In the genomic region with DNA sequence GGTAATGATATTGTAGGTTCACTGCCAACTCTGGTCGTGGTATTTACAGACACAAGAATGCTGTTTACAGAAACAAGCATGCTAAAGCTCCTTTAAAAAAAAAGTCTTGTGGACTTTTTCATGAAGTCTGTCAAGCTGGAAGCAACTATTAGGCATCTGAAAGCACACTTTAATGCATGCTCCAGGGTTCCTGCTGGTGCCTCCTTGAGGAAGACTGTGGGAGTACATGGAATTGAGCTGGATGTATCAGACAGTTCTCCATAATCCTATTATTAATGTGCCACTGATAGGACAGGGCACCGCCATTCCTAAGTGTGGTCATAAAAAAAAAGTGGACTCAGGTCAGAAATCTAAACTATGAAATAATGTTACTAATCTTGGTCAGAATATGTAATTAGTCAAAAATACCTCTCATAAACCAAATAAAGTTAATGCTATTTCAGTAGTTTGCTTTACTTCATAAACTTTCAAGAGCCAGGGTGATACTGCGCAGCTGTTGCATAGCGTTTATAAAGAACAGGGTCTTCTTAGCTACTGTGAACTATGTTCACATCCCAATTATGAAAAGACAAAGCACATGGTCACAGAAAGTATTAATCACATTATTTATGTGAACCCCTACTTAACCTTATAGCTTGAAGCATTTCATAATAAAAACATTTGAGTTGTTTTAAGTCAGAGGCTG, we compare ENCODE assay signal across 26 cellular contexts.
A peak's percentile ranks its signal among the peaks of the same experiment; 100 is the strongest.
DNase-seq lines count a peak whose midpoint lies in the region; ATAC-seq, FAIRE-seq and TF ChIP-seq lines count a peak whose summit lies in the region.
"Had no signal": no experiment of that assay in that cellular context is flagged by ENCODE, and none has a peak within 500 bp of the region (broad histone marks: within the 10 kb centered on the region; RNA-seq: fewer than 3 reads in every experiment).

No MANE protein-coding gene starts in this region.

- DNase-seq in A673 (ENCODE audit: low spot score) (peak; percentile 11), HTR-8/SVneo (ENCODE audit: insufficient read length, low spot score) (no peak), chondrocyte (ENCODE audit: low spot score) (no peak), kidney (peak; percentile 71)
- DNase-seq: activated CD4-positive, alpha-beta T cell treated with anti-CD3 and anti-CD28 coated beads, Interleukin-2, amount 10 ng/mL, durations not matched to agents 24 days and 14 days; activated naive CD8-positive, alpha-beta T cell treated with anti-CD3 and anti-CD28 coated beads for 36 hours; CD4-positive, CD25-positive, alpha-beta regulatory T cell; cortex of kidney; DMS153; HCEC 1CT; NCI-H1436 treated with DMSO at 0.1 percent for 48 hours; NCI-H524 treated with DMSO at 0.1 percent for 48 hours; occipital lobe; Right ventricle myocardium superior; stimulated activated CD4-positive, alpha-beta T cell treated with anti-CD3 and anti-CD28 coated beads, Interleukin-15, amount 100 ng/mL, for 24 hours; uterus had no signal

- H3K27ac ChIP-seq in A673 (ENCODE audit: low read depth, low read length, poor library complexity, severe bottlenecking) (no peak overlapping the region), kidney (ENCODE audit: low read depth in 2 of 2, low read length in 2 of 2) (no peak overlapping the region)
- H3K27ac ChIP-seq: right atrium auricular region, uterus had no signal

- H3K27me3 ChIP-seq in A673 (replicated peaks; ENCODE audit: insufficient read depth, low read depth, low read length, poor library complexity), result no peaks in the 10 kb centered on the region
- H3K27me3 ChIP-seq: right atrium auricular region, uterus had no signal

- peaks cover 10% of the 10 kb centered on the region for H3K27me3 Mint-ChIP-seq in chondrocyte (ENCODE audit: low read depth)
- H3K27me3 Mint-ChIP-seq: activated CD4-positive, alpha-beta T cell treated with anti-CD3 and anti-CD28 coated beads, Interleukin-2, amount 10 ng/mL, durations not matched to agents 24 days and 14 days; brain; CD4-positive, CD25-positive, alpha-beta regulatory T cell had no signal

- no peaks in the 10 kb centered on the region for H3K36me3 ChIP-seq in A673 (ENCODE audit: insufficient read depth, low read length, poor library complexity, severe bottlenecking)
- H3K36me3 ChIP-seq in kidney (ENCODE audit: control insufficient read depth in 1 of 2, insufficient read depth in 2 of 2, low read length in 2 of 2), result no peaks in the 10 kb centered on the region
- H3K36me3 ChIP-seq: right atrium auricular region, uterus had no signal

- CTCF ChIA-PET in A673 (lab: Charles Lee), result no interaction called here

- no peaks in the 10 kb centered on the region for H3K36me3 Mint-ChIP-seq in chondrocyte (ENCODE audit: low read depth)
- H3K36me3 Mint-ChIP-seq: activated naive CD8-positive, alpha-beta T cell treated with anti-CD3 and anti-CD28 coated beads for 36 hours; brain had no signal

- TF ChIP-seq CTCF in A673 (conservative IDR thresholded peaks at IDR 0.05; ENCODE audit: low read depth, low read length) (peak; percentile 43), chondrocyte (IDR thresholded peaks at IDR 0.05) (peak; percentile 19), kidney (IDR thresholded peaks at IDR 0.05; ENCODE audit: borderline replicate concordance, extremely low read depth, insufficient read depth) (peak; percentile 23)

- intact Hi-C loops in A673 (cut with micrococcal nuclease; ENCODE audit: unreplicated experiment) (no loop called here), kidney (cut with DNase I) (no loop called here)

- H3K4me3 ChIP-seq in A673 (ENCODE audit: low read depth, low read length, poor library complexity, severe bottlenecking) (no peak overlapping the region), kidney (ENCODE audit: low read length in 2 of 2) (no peak overlapping the region)
- H3K4me3 ChIP-seq: right atrium auricular region, uterus had no signal

- no peaks in the 10 kb centered on the region for H3K4me1 ChIP-seq in A673 (ENCODE audit: insufficient read depth, low read length, poor library complexity, severe bottlenecking)
- H3K4me1 ChIP-seq in kidney (ENCODE audit: control insufficient read depth in 1 of 2, insufficient read depth in 1 of 2, low read depth in 1 of 2, low read length in 2 of 2), result no peaks in the 10 kb centered on the region
- H3K4me1 ChIP-seq: right atrium auricular region, uterus had no signal

- peak; percentile 59 for FAIRE-seq in HTR-8/SVneo (lab: Jason Lieb, UNC)
- no peak for FAIRE-seq in kidney (lab: Jason Lieb, UNC)
- FAIRE-seq: endometrium, GM12892, islet of Langerhans, TTC549 had no signal

- H3K4me1 Mint-ChIP-seq in chondrocyte (ENCODE audit: low read depth), result peaks cover 5% of the 10 kb centered on the region
- H3K4me1 Mint-ChIP-seq: brain; CD4-positive, CD25-positive, alpha-beta regulatory T cell had no signal

- H3K4me3 Mint-ChIP-seq in chondrocyte (ENCODE audit: unreplicated experiment), result no peak overlapping the region
- H3K4me3 Mint-ChIP-seq: activated CD4-positive, alpha-beta T cell treated with anti-CD3 and anti-CD28 coated beads, Interleukin-2, amount 10 ng/mL, durations not matched to agents 24 days and 14 days; activated naive CD8-positive, alpha-beta T cell treated with anti-CD3 and anti-CD28 coated beads for 36 hours; brain; CD4-positive, CD25-positive, alpha-beta regulatory T cell had no signal

- no peak overlapping the region for H3K9ac ChIP-seq in kidney (ENCODE audit: low read length in 2 of 2)

- no peaks in the 10 kb centered on the region for H3K9me3 Mint-ChIP-seq in chondrocyte (ENCODE audit: low read depth)
- H3K9me3 Mint-ChIP-seq: brain had no signal

- no peak overlapping the region for H3K27ac Mint-ChIP-seq in chondrocyte (ENCODE audit: unreplicated experiment)
- H3K27ac Mint-ChIP-seq: activated CD4-positive, alpha-beta T cell treated with anti-CD3 and anti-CD28 coated beads, Interleukin-2, amount 10 ng/mL, durations not matched to agents 24 days and 14 days; activated naive CD8-positive, alpha-beta T cell treated with anti-CD3 and anti-CD28 coated beads for 36 hours; brain; CD4-positive, CD25-positive, alpha-beta regulatory T cell had no signal

- ATAC-seq in GM21619 (IDR thresholded peaks at IDR 0.05; ENCODE audit: unreplicated experiment) (no peak), HG02938 (IDR thresholded peaks at IDR 0.05; ENCODE audit: unreplicated experiment) (no peak), HG02623 (IDR thresholded peaks at IDR 0.05; ENCODE audit: unreplicated experiment) (no peak), HG03097 (IDR thresholded peaks at IDR 0.05; ENCODE audit: low FRiP score, unreplicated experiment) (no peak)

- H3K9me3 ChIP-seq in A673 (ENCODE audit: low read depth, low read length, poor library complexity, severe bottlenecking) (no peaks in the 10 kb centered on the region), kidney (ENCODE audit: control insufficient read depth in 1 of 2, low read length in 2 of 2) (no peaks in the 10 kb centered on the region)
- H3K9me3 ChIP-seq: right atrium auricular region, uterus had no signal

- no TSS peak for BruUV-seq in A673 (replicated peaks; lab: Mats Ljungman, UMichigan)

- POLR2A ChIA-PET in A673 (lab: Charles Lee; ENCODE audit: low non-redundant PET), result no interaction called here

Comparison
In these comparisons a context has a peak if more than half of its experiments do, and no peak if none do; other contexts are left out.
1. DNase-seq: peak in A673 (single experiment) and kidney (single experiment); none in HTR-8/SVneo (single experiment) and chondrocyte (single experiment).
2. Peak in every context shown above with its lines, with median percentiles within 50 percentile points of each other: CTCF ChIP-seq.